In the genomic region with DNA sequence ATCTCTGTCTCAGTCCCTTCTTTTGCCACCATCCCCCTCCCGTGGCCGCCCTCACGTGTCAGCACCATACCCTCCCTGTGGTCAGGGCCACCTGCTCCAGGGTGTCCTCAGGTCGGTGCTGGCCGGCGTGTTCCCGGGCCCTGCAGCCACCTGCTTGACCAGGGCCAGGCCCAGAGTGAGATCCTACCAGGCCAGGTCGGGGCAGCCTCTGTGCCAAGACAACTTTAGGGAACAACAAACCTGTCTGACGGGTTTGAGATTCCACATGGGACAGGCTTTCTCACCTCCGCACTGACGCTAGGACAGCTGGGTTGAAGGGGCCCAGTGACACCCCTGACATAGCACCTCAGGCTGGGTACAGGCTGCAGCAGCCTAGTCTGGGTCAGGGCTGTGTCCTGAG, we compare ENCODE assay signal across 9 cellular contexts. TPM values are rescaled to one million over a fixed set of nuclear protein-coding genes. Genes with fewer than 3 reads are reported as not detected.
DNase-seq lines count a peak whose midpoint lies in the region; ATAC-seq, FAIRE-seq and TF ChIP-seq lines count a peak whose summit lies in the region.
"Had no signal": no experiment of that assay in that cellular context is flagged by ENCODE, and none has a peak within 500 bp of the region (broad histone marks: within the 10 kb centered on the region; RNA-seq: fewer than 3 reads in every experiment).

No MANE protein-coding gene starts in this region.

- DNase-seq in H7 (peak; percentile 57), WERI-Rb-1 (peak; percentile 22), kidney (peak; percentile 89), small intestine (peak; percentile 76), NCI-H345 (lab: John Stamatoyannopoulos, UW) (no peak), tibial artery (no peak), HUDEP-2 (lab: John Stamatoyannopoulos, UW; ENCODE audit: unreplicated experiment in 76 of 76) (no peak)
- DNase-seq: CD8-positive, alpha-beta T cell had no signal

- ATAC-seq in HG02970 (IDR thresholded peaks at IDR 0.05; ENCODE audit: low FRiP score, unreplicated experiment) = no peak
- ATAC-seq: CD8-positive, alpha-beta T cell had no signal

- H3K4me3 ChIP-seq in H7 (ENCODE audit: insufficient read depth, low read depth, low read length) = no peak overlapping the region
- H3K4me3 ChIP-seq in WERI-Rb-1 (ENCODE audit: low read depth, low read length) = no peak overlapping the region
- no peak overlapping the region for H3K4me3 ChIP-seq in kidney (ENCODE audit: low read length in 2 of 2)
- H3K4me3 ChIP-seq in small intestine (ENCODE audit: low read depth in 1 of 2, low read length in 2 of 2) = no peak overlapping the region
- no peak overlapping the region for H3K4me3 ChIP-seq in tibial artery

- intact Hi-C loops in kidney (cut with DNase I) = loop anchor here (10.0 kb wide), 1 partner anchor 57 kb away; no protein-coding TSS in a partner anchor
- intact Hi-C loops in tibial artery (cut with DNase I; ENCODE audit: low total_unique reads) = no loop called here

- TF ChIP-seq CTCF in WERI-Rb-1 (IDR thresholded peaks at IDR 0.05; ENCODE audit: low read depth, low read length) = no peak
- TF ChIP-seq CTCF in kidney (IDR thresholded peaks at IDR 0.05; ENCODE audit: borderline replicate concordance, extremely low read depth, insufficient read depth) = no peak
- no peak for TF ChIP-seq CTCF in tibial artery (IDR thresholded peaks at IDR 0.05)

- H3K4me1 ChIP-seq in kidney (ENCODE audit: control insufficient read depth in 1 of 2, insufficient read depth in 1 of 2, low read depth in 1 of 2, low read length in 2 of 2) (peaks cover 0 to 13% of the 10 kb centered on the region in 2 donors), small intestine (ENCODE audit: control insufficient read depth in 2 of 2, insufficient read depth in 1 of 2, low read depth in 1 of 2, low read length in 1 of 2) (peaks cover 0 to 1% of the 10 kb centered on the region in 2 donors), tibial artery (peaks cover 0 to 31% (median 17%) of the 10 kb centered on the region in 4 donors)

- H3K27ac ChIP-seq in WERI-Rb-1 = no peak overlapping the region; the same call in 1 of the 2 replicates
- peak overlapping the region; percentile 84 to 86 for H3K27ac ChIP-seq in kidney (ENCODE audit: low read depth in 2 of 2, low read length in 2 of 2)
- no peak overlapping the region for H3K27ac ChIP-seq in small intestine (ENCODE audit: low read depth in 1 of 2, low read length in 1 of 2)
- no peak overlapping the region for H3K27ac ChIP-seq in tibial artery

- FAIRE-seq in kidney (lab: Jason Lieb, UNC) (no peak), small intestine (lab: Jason Lieb, UNC) (no peak)

- H3K9ac ChIP-seq in kidney (ENCODE audit: low read length in 2 of 2) = no peak overlapping the region

- WGBS in small intestine, 3 donors = 22 to 64% (median 28%) methylated on average over 11 of the region's 11 CpGs

- H3K27me3 ChIP-seq in H7 (ENCODE audit: control insufficient read depth, insufficient read depth, low read length) = no peaks in the 10 kb centered on the region
- no peaks in the 10 kb centered on the region for H3K27me3 ChIP-seq in WERI-Rb-1 (ENCODE audit: insufficient read depth, low read depth, severe bottlenecking)
- no peaks in the 10 kb centered on the region for H3K27me3 ChIP-seq in small intestine (ENCODE audit: control insufficient read depth in 2 of 2, insufficient read depth in 2 of 2, low read length in 2 of 2)
- H3K27me3 ChIP-seq in tibial artery = peaks cover 0 to 5% of the 10 kb centered on the region in 2 donors

- H3K36me3 ChIP-seq in H7 (replicated peaks; ENCODE audit: control insufficient read depth, insufficient read depth, low read length) (no peaks in the 10 kb centered on the region), WERI-Rb-1 (no peaks in the 10 kb centered on the region), kidney (ENCODE audit: control insufficient read depth in 1 of 2, insufficient read depth in 2 of 2, low read length in 2 of 2) (no peaks in the 10 kb centered on the region), small intestine (ENCODE audit: control insufficient read depth in 2 of 2, insufficient read depth in 2 of 2, low read length in 2 of 2) (no peaks in the 10 kb centered on the region), tibial artery (no peaks in the 10 kb centered on the region)

- H3K9me3 ChIP-seq in WERI-Rb-1 (ENCODE audit: severe bottlenecking) (no peaks in the 10 kb centered on the region), kidney (ENCODE audit: control insufficient read depth in 1 of 2, low read length in 2 of 2) (no peaks in the 10 kb centered on the region), small intestine (ENCODE audit: control insufficient read depth, low read depth) (no peaks in the 10 kb centered on the region), tibial artery (no peaks in the 10 kb centered on the region)

RNA-seq across cellular contexts. Expression of a gene that starts 7.5 kb away (rescaled TPM):
- 31.4 and 41.3 TPM in 2 replicates for total RNA-seq in H7 (2014; rRNA removed; shearing (Covaris generic))
- total RNA-seq in kidney = 156 TPM
- polyA plus RNA-seq in kidney (ENCODE audit: insufficient read depth, low read depth, low replicate concordance) (12.2 TPM), small intestine (10 to 100 TPM; 19.7 to 32.1 (median 19.7) TPM)

RNA-seq across cellular contexts. Expression of a gene that starts 24.0 kb away (rescaled TPM):
- total RNA-seq in H7 (2014; rRNA removed; shearing (Covaris generic)) = 96.3 and 99.0 TPM in 2 replicates
- 57.7 TPM for total RNA-seq in kidney
- 40.7 TPM for polyA plus RNA-seq in kidney (ENCODE audit: insufficient read depth, low read depth, low replicate concordance)
- polyA plus RNA-seq in small intestine = 10 to 100 TPM; 65.8 to 86.2 (median 66.9) TPM

RNA-seq across cellular contexts. Expression of a gene that starts 56.2 kb away (rescaled TPM):
- total RNA-seq in H7 (2014; rRNA removed; shearing (Covaris generic)) = 6.7 and 9.8 TPM in 2 replicates
- 1.1 TPM for total RNA-seq in kidney
- polyA plus RNA-seq in kidney (ENCODE audit: insufficient read depth, low read depth, low replicate concordance) = 1.0 TPM
- polyA plus RNA-seq in small intestine = under 1 TPM in 1 of 3 donors, not detected in 2; 0.30 TPM

RNA-seq across cellular contexts. Expression of a gene that starts 59.9 kb away (rescaled TPM):
- total RNA-seq in H7 (2014; rRNA removed; shearing (Covaris generic)) = 44.7 and 53.1 TPM in 2 replicates
- total RNA-seq in kidney = 183 TPM
- polyA plus RNA-seq in kidney (ENCODE audit: insufficient read depth, low read depth, low replicate concordance) (641 TPM), small intestine (100 to 1,000 TPM; 310 to 823 (median 675) TPM)

Comparison
In these comparisons a context has a peak if more than half of its experiments do, and no peak if none do; other contexts are left out.
1. DNase-seq: peak in H7 (single experiment), WERI-Rb-1 (single experiment), kidney (single experiment) and small intestine (single experiment); none in NCI-H345 (single experiment), tibial artery (0 of 2) and HUDEP-2 (0 of 76).
2. H3K27ac ChIP-seq: peak in kidney (2 of 2); none in WERI-Rb-1 (single experiment), small intestine (0 of 2) and tibial artery (0 of 2).